In genomic region chr2:33126973-33127372, GRCh38 we compare ENCODE assay signal across 1 cellular context.
TF ChIP-seq lines count a peak whose summit lies in the region.

No MANE protein-coding gene starts in this region.

TF ChIP-seq in IMR-90, 13 proteins besides CTCF, POLR2A, EP300 and RAD21 (continued from another document):
- TF ChIP-seq MAZ (IDR thresholded peaks at IDR 0.05; ENCODE audit: borderline replicate concordance, low read depth, low read length): no peak
- TF ChIP-seq ELK1 (IDR thresholded peaks at IDR 0.05; ENCODE audit: borderline replicate concordance, low read depth, low read length): no peak
- TF ChIP-seq USF2 (IDR thresholded peaks at IDR 0.05; ENCODE audit: low read depth, low read length): no peak
- no peak for TF ChIP-seq RCOR1 (IDR thresholded peaks at IDR 0.05; ENCODE audit: insufficient replicate concordance, low read length)
- no peak for TF ChIP-seq CEBPB (IDR thresholded peaks at IDR 0.05; ENCODE audit: low read depth, low read length)
- no peak for TF ChIP-seq MXI1 (IDR thresholded peaks at IDR 0.05; ENCODE audit: borderline replicate concordance, low read depth, low read length)
- TF ChIP-seq SMC3 (IDR thresholded peaks at IDR 0.05; ENCODE audit: low read depth, low read length): no peak
- no peak for TF ChIP-seq MAFK (IDR thresholded peaks at IDR 0.05; ENCODE audit: low read depth, low read length)
- TF ChIP-seq NFE2L2 (IDR thresholded peaks at IDR 0.05; ENCODE audit: low read depth, low read length): no peak
